11 cellular contexts compared by ENCODE assay signal in genomic region chr19:37914908-37915307, GRCh38. TPM values are rescaled to one million over a fixed set of nuclear protein-coding genes. Genes with fewer than 3 reads are reported as not detected.
DNase-seq lines count a peak whose midpoint lies in the region; ATAC-seq and TF ChIP-seq lines count a peak whose summit lies in the region.
"Had no signal": no experiment of that assay in that cellular context is flagged by ENCODE, and none has a peak within 500 bp of the region (broad histone marks: within the 10 kb centered on the region; RNA-seq: fewer than 3 reads in every experiment).

No MANE protein-coding gene starts in this region.

- peak overlapping the region; percentile 29 to 73 (median 58) for H3K27ac ChIP-seq in spleen
- no peak overlapping the region for H3K27ac ChIP-seq in esophagus squamous epithelium
- H3K27ac ChIP-seq: epithelial cell of prostate had no signal

- CTCF ChIA-PET in activated CD8-positive, alpha-beta memory T cell treated with anti-CD3 and anti-CD28 coated beads, Interleukin-2, amount 10 ng/mL, durations not matched to agents 7 days and 5 days (lab: Charles Lee): interaction anchor here (1.1 kb wide), 1 partner anchor 16 kb away, joined by 3 read pairs; no protein-coding TSS in a partner anchor

- H3K4me1 ChIP-seq in spleen (peaks cover 7 to 92% (median 31%) of the 10 kb centered on the region in 6 donors), esophagus squamous epithelium (peaks cover 0 to 10% (median 0%) of the 10 kb centered on the region in 3 donors)

- H3K27me3 Mint-ChIP-seq in activated CD8-positive, alpha-beta memory T cell treated with anti-CD3 and anti-CD28 coated beads, Interleukin-2, amount 10 ng/mL, durations not matched to agents 7 days and 5 days: no peaks in the 10 kb centered on the region

- intact Hi-C loops in spleen (cut with DNase I; ENCODE audit: low total_unique reads) (no loop called here), esophagus squamous epithelium (cut with DNase I) (no loop called here)

- H3K9me3 ChIP-seq in spleen: no peaks in the 10 kb centered on the region
- no peaks in the 10 kb centered on the region for H3K9me3 ChIP-seq in esophagus squamous epithelium

- TF ChIP-seq POLR2A in spleen (IDR thresholded peaks at IDR 0.05) (no peak), esophagus squamous epithelium (IDR thresholded peaks at IDR 0.05) (no peak)

- 6 to 43% (median 22%) methylated on average over 2 of the region's 2 CpGs for WGBS in spleen, 5 donors
- 61% methylated on average over 2 of the region's 2 CpGs for WGBS in esophagus squamous epithelium, 2 donors

- H3K9me3 Mint-ChIP-seq in activated CD8-positive, alpha-beta memory T cell treated with anti-CD3 and anti-CD28 coated beads, Interleukin-2, amount 10 ng/mL, durations not matched to agents 7 days and 5 days (ENCODE audit: low read depth): no peaks in the 10 kb centered on the region

- peak overlapping the region; percentile 23 for H3K27ac Mint-ChIP-seq in activated CD8-positive, alpha-beta memory T cell treated with anti-CD3 and anti-CD28 coated beads, Interleukin-2, amount 10 ng/mL, durations not matched to agents 7 days and 5 days

- H3K4me3 ChIP-seq in spleen (peak overlapping the region in 3 of 8 donors; percentile 9 to 30 (median 16)), esophagus squamous epithelium (no peak overlapping the region)

- H3K4me3 Mint-ChIP-seq in activated CD8-positive, alpha-beta memory T cell treated with anti-CD3 and anti-CD28 coated beads, Interleukin-2, amount 10 ng/mL, durations not matched to agents 7 days and 5 days: no peak overlapping the region

- no peaks in the 10 kb centered on the region for H3K27me3 ChIP-seq in spleen (replicated peaks in 1 of 7)
- H3K27me3 ChIP-seq in esophagus squamous epithelium: no peaks in the 10 kb centered on the region

- DNase-seq in activated CD8-positive, alpha-beta memory T cell treated with anti-CD3 and anti-CD28 coated beads, Interleukin-2, amount 10 ng/mL, durations not matched to agents 7 days and 5 days: no peak
- no peak for DNase-seq in activated CD8-positive, alpha-beta memory T cell treated with anti-CD3 and anti-CD28 coated beads, Interleukin-2, amount 50 U/mL, for 48 hours
- peak; percentile 17 for DNase-seq in SKM-1 (lab: John Stamatoyannopoulos, UW; ENCODE audit: unreplicated experiment)
- DNase-seq in spleen: no peak
- no peak for DNase-seq in esophagus squamous epithelium (lab: John Stamatoyannopoulos, UW)
- DNase-seq in stimulated activated naive CD4-positive, alpha-beta T cell (lab: John Stamatoyannopoulos, UW): no peak
- no peak for DNase-seq in activated gamma-delta T cell treated with Interleukin-2 at 50 U/mL for 16 hours
- DNase-seq: activated CD4-positive, alpha-beta T cell treated with anti-CD3 and anti-CD28 coated beads for 1 hour had no signal

- peaks cover 6% of the 10 kb centered on the region for H3K4me1 Mint-ChIP-seq in activated CD8-positive, alpha-beta memory T cell treated with anti-CD3 and anti-CD28 coated beads, Interleukin-2, amount 10 ng/mL, durations not matched to agents 7 days and 5 days

- TF ChIP-seq CTCF in spleen (IDR thresholded peaks at IDR 0.05 in 8 of 11, conservative IDR thresholded peaks at IDR 0.05 in 3 of 11) (no peak), esophagus squamous epithelium (IDR thresholded peaks at IDR 0.05) (no peak)

- H3K36me3 ChIP-seq in spleen: peaks cover 0 to 17% (median 0%) of the 10 kb centered on the region in 6 donors
- H3K36me3 ChIP-seq in esophagus squamous epithelium: no peaks in the 10 kb centered on the region

- ATAC-seq in activated CD8-positive, alpha-beta memory T cell treated with anti-CD3 and anti-CD28 coated beads, Interleukin-2, amount 10 ng/mL, durations not matched to agents 7 days and 5 days: no peak
- ATAC-seq in HG03159 (IDR thresholded peaks at IDR 0.05; ENCODE audit: unreplicated experiment): peak; percentile 60

- peaks cover 2% of the 10 kb centered on the region for H3K36me3 Mint-ChIP-seq in activated CD8-positive, alpha-beta memory T cell treated with anti-CD3 and anti-CD28 coated beads, Interleukin-2, amount 10 ng/mL, durations not matched to agents 7 days and 5 days

RNA-seq across cellular contexts. Expression of gene SIPA1L3, which starts 7.9 kb away (rescaled TPM):
- 10 to 100 TPM; 16.6 to 21.6 TPM for total RNA-seq in activated CD8-positive, alpha-beta memory T cell treated with anti-CD3 and anti-CD28 coated beads, Interleukin-2, amount 10 ng/mL, durations not matched to agents 7 days and 5 days
- total RNA-seq in spleen (10 to 100 TPM; 35.9 to 62.6 (median 45.1) TPM), esophagus squamous epithelium (10 to 100 TPM; 11.1 to 25.3 (median 14.5) TPM)
- polyA plus RNA-seq in spleen: 10 to 100 TPM in 1 of 3 donors, 1 to 10 TPM in 2; 5.4 to 13.4 (median 5.4) TPM

RNA-seq across cellular contexts. Expression of gene WDR87, which starts 8.5 kb away (rescaled TPM):
- total RNA-seq in activated CD8-positive, alpha-beta memory T cell treated with anti-CD3 and anti-CD28 coated beads, Interleukin-2, amount 10 ng/mL, durations not matched to agents 7 days and 5 days: not detected
- not detected for total RNA-seq in spleen
- polyA plus RNA-seq in spleen: not detected
- not detected for total RNA-seq in esophagus squamous epithelium
- total RNA-seq: kidney epithelial cell had no signal

Comparison
In these comparisons a context has a peak if more than half of its experiments do, and no peak if none do; other contexts are left out.
1. H3K27ac ChIP-seq: peak in spleen (8 of 8); none in esophagus squamous epithelium (0 of 4).